ENCODE assay signal across 23 cellular contexts in the genomic region with DNA sequence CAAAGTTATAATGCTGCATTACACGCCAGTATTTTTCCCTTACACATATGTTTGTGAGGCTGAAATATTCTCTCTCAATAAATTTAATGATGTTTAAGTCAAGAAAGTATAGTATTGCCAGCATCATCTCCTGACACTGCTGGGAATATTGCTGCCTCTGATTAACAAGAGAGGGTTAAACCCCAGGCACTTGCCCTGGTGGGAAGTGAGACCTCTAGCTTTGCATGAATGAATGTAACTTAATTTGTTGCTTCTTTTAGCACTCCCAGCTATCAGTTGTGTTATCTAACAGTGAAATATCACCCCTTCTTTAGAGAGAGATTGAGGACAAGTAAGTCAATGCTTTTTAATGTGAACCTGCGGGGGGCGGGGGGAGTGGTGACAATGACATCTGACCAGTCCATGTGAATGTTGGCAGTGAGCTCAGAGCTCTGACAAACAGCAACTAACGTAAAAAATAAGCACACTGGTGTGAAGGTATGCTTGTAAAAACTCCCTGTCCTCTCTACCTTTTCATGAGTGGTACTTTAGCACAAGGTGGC. TPM values are rescaled to one million over a fixed set of nuclear protein-coding genes. Genes with fewer than 3 reads are reported as not detected.
"Had no signal": no experiment of that assay in that cellular context is flagged by ENCODE, and none has a peak within 500 bp of the region (broad histone marks: within the 10 kb centered on the region; RNA-seq: fewer than 3 reads in every experiment).

No MANE protein-coding gene starts in this region.

- ATAC-seq: activated CD8-positive, alpha-beta T cell treated with anti-CD3 and anti-CD28 coated beads for 36 hours; activated T-cell treated with anti-CD3 and anti-CD28 coated beads, Interleukin-2, amount 50 U/mL, for 72 hours; left cardiac atrium; naive thymus-derived CD8-positive, alpha-beta T cell; psoas muscle had no signal

- H3K4me3 ChIP-seq: breast epithelium, dorsolateral prefrontal cortex, esophagus muscularis mucosa, psoas muscle, sigmoid colon had no signal

- H3K4me1 ChIP-seq: breast epithelium, psoas muscle had no signal

- H3K27ac ChIP-seq: breast epithelium, dorsolateral prefrontal cortex, esophagus muscularis mucosa, psoas muscle, sigmoid colon, VCaP had no signal

- H3K9me3 ChIP-seq: breast epithelium, esophagus muscularis mucosa, psoas muscle, sigmoid colon had no signal

- DNase-seq: activated CD4-positive, alpha-beta T cell treated with anti-CD3 and anti-CD28 coated beads for 4 hours; activated CD8-positive, alpha-beta memory T cell treated with anti-CD3 and anti-CD28 coated beads, Interleukin-2, amount 50 U/mL, for 4 hours; activated CD8-positive, alpha-beta T cell treated with anti-CD3 and anti-CD28 coated beads for 36 hours; activated naive CD8-positive, alpha-beta T cell treated with anti-CD3 and anti-CD28 coated beads, Interleukin-2, amount 10 ng/mL, durations not matched to agents 7 days and 5 days; activated T-cell treated with anti-CD3 and anti-CD28 coated beads, Interleukin-2, amount 50 U/mL, for 72 hours; anterior cingulate cortex; dorsolateral prefrontal cortex; glutamatergic neuron; immature natural killer cell; left cardiac atrium; naive thymus-derived CD8-positive, alpha-beta T cell; nucleus accumbens; psoas muscle; sigmoid colon; stimulated activated CD4-positive, alpha-beta T cell treated with anti-CD3 and anti-CD28 coated beads, Interleukin-2, amount 100 ng/mL, for 24 hours; stimulated activated naive CD4-positive, alpha-beta T cell; trophoblast cell had no signal

- H3K36me3 ChIP-seq: breast epithelium, esophagus muscularis mucosa, sigmoid colon had no signal

RNA-seq across cellular contexts. Expression of a gene that starts 9.8 kb away (rescaled TPM):
- total RNA-seq: activated CD8-positive, alpha-beta T cell treated with anti-CD3 and anti-CD28 coated beads for 36 hours; activated naive CD8-positive, alpha-beta T cell treated with anti-CD3 and anti-CD28 coated beads, Interleukin-2, amount 10 ng/mL, durations not matched to agents 7 days and 5 days; activated T-cell treated with anti-CD3 and anti-CD28 coated beads, Interleukin-2, amount 50 U/mL, for 72 hours; breast epithelium; dorsolateral prefrontal cortex; esophagus muscularis mucosa; fibroblast of villous mesenchyme; left cardiac atrium; lung microvascular endothelial cell; mononuclear cell; naive thymus-derived CD8-positive, alpha-beta T cell; psoas muscle; sigmoid colon had no signal
